Comparison of ENCODE assay signal across 20 cellular contexts in the genomic region with DNA sequence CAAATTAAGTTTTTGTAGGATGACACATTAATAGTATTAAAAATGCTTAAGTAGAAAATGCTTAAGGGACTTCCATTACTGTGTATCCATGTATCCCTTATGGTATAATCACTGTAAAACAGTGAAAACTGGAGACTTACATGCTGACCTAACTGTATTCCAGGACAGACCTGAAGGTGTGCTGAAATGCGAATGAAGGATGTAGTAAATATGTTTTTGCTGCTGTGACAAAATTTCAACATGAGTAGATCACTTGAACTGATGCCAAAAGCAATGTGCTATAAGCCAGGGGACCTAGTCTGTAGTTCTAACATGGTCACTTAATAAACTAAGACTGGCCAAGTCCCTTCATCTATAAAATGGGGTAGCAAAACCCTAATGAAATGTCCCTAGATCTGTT.
DNase-seq lines count a peak whose midpoint lies in the region; ATAC-seq, FAIRE-seq and TF ChIP-seq lines count a peak whose summit lies in the region.
"Had no signal": no experiment of that assay in that cellular context is flagged by ENCODE, and none has a peak within 500 bp of the region (broad histone marks: within the 10 kb centered on the region; RNA-seq: fewer than 3 reads in every experiment).

No MANE protein-coding gene starts in this region.

- intact Hi-C loops in psoas muscle (cut with DNase I), result loop anchor here (5.0 kb wide), 4 partner anchors 52 to 142 kb away; a partner anchor contains a TSS

- TF ChIP-seq CTCF in psoas muscle (IDR thresholded peaks at IDR 0.05) (no peak), progenitor cell of endocrine pancreas (IDR thresholded peaks at IDR 0.05; ENCODE audit: unreplicated experiment) (no peak)

- peak overlapping the region; percentile 97 for H3K27ac ChIP-seq in psoas muscle

- H3K4me3 ChIP-seq in psoas muscle, result no peak overlapping the region

- no peak overlapping the region for H3K4me3 Mint-ChIP-seq in progenitor cell of endocrine pancreas (ENCODE audit: low read depth)
- H3K4me3 Mint-ChIP-seq: CD8-positive, alpha-beta T cell had no signal

- H3K9me3 ChIP-seq in psoas muscle, result no peaks in the 10 kb centered on the region
- H3K9me3 ChIP-seq: BE2C had no signal

- peak; percentile 85 for FAIRE-seq in GM12891 (lab: Jason Lieb, UNC)

- no peak overlapping the region for H3K27ac Mint-ChIP-seq in progenitor cell of endocrine pancreas
- H3K27ac Mint-ChIP-seq: CD8-positive, alpha-beta T cell had no signal

- peaks cover 11% of the 10 kb centered on the region for H3K4me1 Mint-ChIP-seq in progenitor cell of endocrine pancreas (ENCODE audit: low read depth)

- H3K27me3 ChIP-seq in psoas muscle (ENCODE audit: insufficient read depth in 3 of 3, low read length in 2 of 3), result no peaks in the 10 kb centered on the region
- H3K27me3 ChIP-seq: BE2C had no signal

- DNase-seq in NCI-H2171 treated with DMSO at 0.1 percent for 48 hours (lab: John Stamatoyannopoulos, UW) (peak; percentile 12), NCI-H2171 (lab: John Stamatoyannopoulos, UW) (no peak), GM12891 (ENCODE audit: insufficient read length, low spot score) (no peak), RPMI8226 (peak; percentile 58), psoas muscle (no peak), progenitor cell of endocrine pancreas (ENCODE audit: low spot score, unreplicated experiment) (no peak), Kasumi-1 (lab: John Stamatoyannopoulos, UW) (no peak)
- no peak for DNase-seq in stimulated activated CD4-positive, alpha-beta T cell treated with anti-CD3 and anti-CD28 coated beads, Interleukin-1b, Interleukin-23, amount 100 ng/mL, for 48 hours
- DNase-seq: 8988T; BE2C; Calu3; CD8-positive, alpha-beta T cell; DMS79 treated with DMSO at 0.1 percent for 48 hours; H7; NCI-H1105 treated with DMSO at 0.1 percent for 48 hours; NCI-H1694; NCI-H2081 treated with DMSO at 0.1 percent for 48 hours; NCI-H2227 treated with DMSO at 0.1 percent for 48 hours; NCI-H524 had no signal

- H3K9me3 Mint-ChIP-seq in progenitor cell of endocrine pancreas (ENCODE audit: low read depth), result no peaks in the 10 kb centered on the region
- H3K9me3 Mint-ChIP-seq: CD8-positive, alpha-beta T cell had no signal

- no peak for TF ChIP-seq POLR2A in GM12891 (IDR thresholded peaks at IDR 0.05; ENCODE audit: low read depth, low read length)

- H3K4me1 ChIP-seq in psoas muscle, result peaks cover 13% of the 10 kb centered on the region
- H3K4me1 ChIP-seq: BE2C had no signal

- WGBS in psoas muscle, 3 donors, result 56 to 86% (median 73%) methylated on average over 1 of the region's 1 CpG

- H3K27me3 Mint-ChIP-seq in progenitor cell of endocrine pancreas, result peaks cover 17% of the 10 kb centered on the region

- no peaks in the 10 kb centered on the region for H3K36me3 ChIP-seq in psoas muscle (ENCODE audit: insufficient read depth in 1 of 2, low read depth in 1 of 2)
- H3K36me3 ChIP-seq: BE2C had no signal

- no peak for ATAC-seq in psoas muscle
- ATAC-seq: CD8-positive, alpha-beta T cell; Panc1 had no signal

- H3K36me3 Mint-ChIP-seq in progenitor cell of endocrine pancreas (ENCODE audit: insufficient read depth), result no peaks in the 10 kb centered on the region

TF ChIP-seq in GM12891, 5 proteins besides CTCF, POLR2A, EP300 and RAD21:
- no peak for TF ChIP-seq POLR2AphosphoS5 (IDR thresholded peaks at IDR 0.05; ENCODE audit: low read depth, low read length)
- TF ChIP-seq PAX5 (IDR thresholded peaks at IDR 0.05; ENCODE audit: insufficient read depth, low read length, severe bottlenecking), result no peak
- no peak for TF ChIP-seq POU2F2 (IDR thresholded peaks at IDR 0.05; ENCODE audit: low read depth, low read length)
- no peak for TF ChIP-seq TAF1 (IDR thresholded peaks at IDR 0.05; ENCODE audit: low read depth, low read length)
- TF ChIP-seq SPI1 (IDR thresholded peaks at IDR 0.05; ENCODE audit: low read depth, low read length), result no peak

Comparison
In these comparisons a context has a peak if more than half of its experiments do, and no peak if none do; other contexts are left out.
1. DNase-seq: peak in NCI-H2171 treated with DMSO at 0.1 percent for 48 hours (single experiment) and RPMI8226 (single experiment); none in NCI-H2171 (single experiment), GM12891 (single experiment), psoas muscle (0 of 2), stimulated activated CD4-positive, alpha-beta T cell treated with anti-CD3 and anti-CD28 coated beads, Interleukin-1b, Interleukin-23, amount 100 ng/mL, for 48 hours (single experiment), progenitor cell of endocrine pancreas (single experiment) and Kasumi-1 (0 of 2).